In genomic region chr21:27929182-27929581, GRCh38 we compare ENCODE assay signal across 8 cellular contexts.
DNase-seq lines count a peak whose midpoint lies in the region; FAIRE-seq and TF ChIP-seq lines count a peak whose summit lies in the region.
"Not testable (repeated sequence)": the region's sequence is repeated elsewhere in the genome, so short reads cannot be mapped to it uniquely, and the experiment has no call there.

No MANE protein-coding gene starts in this region.

- not testable (repeated sequence) for H2BK12ac ChIP-seq in mesenchymal stem cell (ENCODE audit: low read length in 2 of 2)

- DNase-seq in AG20443 (ENCODE audit: low spot score) (peak; percentile 35), H4 (ENCODE audit: low spot score) (peak; percentile 13), NCI-H446 treated with DMSO at 0.1 percent for 48 hours (lab: John Stamatoyannopoulos, UW) (peak; percentile 32), adipocyte (ENCODE audit: low read depth) (peak; percentile 77), endothelial cell of umbilical vein (ENCODE audit: low read depth, low spot score) (peak; percentile 17), foreskin fibroblast (peak; percentile 75 to 85), stromal cell of bone marrow (ENCODE audit: low read depth) (peak; percentile 22)
- DNase-seq in mesenchymal stem cell, result not testable (repeated sequence)

- not testable (repeated sequence) for H3K23ac ChIP-seq in mesenchymal stem cell (ENCODE audit: low read length in 2 of 2)

- H3K9me3 ChIP-seq in adipocyte (ENCODE audit: control insufficient read depth, low read length); endothelial cell of umbilical vein (replicated peaks; ENCODE audit: control insufficient read depth, insufficient read depth, low read length); mesenchymal stem cell (ENCODE audit: control insufficient read depth, low read length): not testable (repeated sequence)

- not testable (repeated sequence) for H3K79me1 ChIP-seq in mesenchymal stem cell (replicated peaks; ENCODE audit: low read length, poor library complexity, severe bottlenecking)

- WGBS in mesenchymal stem cell, result 69% methylated on average over 2 of the region's 4 CpGs

- peak overlapping the region; percentile 11 for H3K27ac ChIP-seq in endothelial cell of umbilical vein (ENCODE audit: insufficient read depth, low read depth, low read length)
- not testable (repeated sequence) for H3K27ac ChIP-seq in mesenchymal stem cell (ENCODE audit: low read length, poor library complexity, severe bottlenecking)

- H3K36me3 ChIP-seq in adipocyte (ENCODE audit: control insufficient read depth, insufficient read depth, low read length, severe bottlenecking); endothelial cell of umbilical vein (ENCODE audit: control insufficient read depth in 2 of 2, extremely low read depth in 1 of 2, insufficient read depth in 2 of 2, low read length in 2 of 2); mesenchymal stem cell (ENCODE audit: control insufficient read depth in 1 of 2, insufficient read depth in 2 of 2, low read depth in 1 of 2, low read length in 2 of 2): not testable (repeated sequence)

- H4K20me1 ChIP-seq in endothelial cell of umbilical vein (replicated peaks; ENCODE audit: control insufficient read depth, extremely low read depth, insufficient read depth, low read length), result not testable (repeated sequence)

- not testable (repeated sequence) for H3K9ac ChIP-seq in adipocyte (ENCODE audit: low read length); endothelial cell of umbilical vein (replicated peaks; ENCODE audit: extremely low read depth, insufficient read depth, low read length)
- peak overlapping the region; percentile 18 for H3K9ac ChIP-seq in mesenchymal stem cell (ENCODE audit: low read length)

- BruUV-seq in endothelial cell of umbilical vein (replicated peaks; lab: Mats Ljungman, UMichigan), result TSS peak; percentile 47

- H2AK5ac ChIP-seq in mesenchymal stem cell (ENCODE audit: low read length, severe bottlenecking), result not testable (repeated sequence)

- not testable (repeated sequence) for H3K14ac ChIP-seq in mesenchymal stem cell (ENCODE audit: low read length in 2 of 2)

- not testable (repeated sequence) for TF ChIP-seq POLR2A in endothelial cell of umbilical vein (IDR thresholded peaks at IDR 0.05; ENCODE audit: low read depth, low read length)

- not testable (repeated sequence) for FAIRE-seq in endothelial cell of umbilical vein (lab: Jason Lieb, UNC)

- H3K9me1 ChIP-seq in endothelial cell of umbilical vein (replicated peaks; ENCODE audit: control insufficient read depth, extremely low read depth, insufficient read depth, low read length), result not testable (repeated sequence)

- POLR2A ChIA-PET in endothelial cell of umbilical vein (lab: Charles Lee), result not testable (repeated sequence)

- not testable (repeated sequence) for H3K18ac ChIP-seq in mesenchymal stem cell (ENCODE audit: low read depth in 1 of 2, low read length in 2 of 2)

- H2AFZ ChIP-seq in endothelial cell of umbilical vein (ENCODE audit: low read depth, low read length); mesenchymal stem cell (ENCODE audit: low read depth, low read length): not testable (repeated sequence)

- dilution Hi-C loops in endothelial cell of umbilical vein (cut with MboI; ENCODE audit: extremely low pct_ligation_motif_present, low sequenced_read_pairs), result not testable (repeated sequence)

- not testable (repeated sequence) for H2BK15ac ChIP-seq in mesenchymal stem cell (ENCODE audit: low read depth, poor library complexity, severe bottlenecking)

- H4K8ac ChIP-seq in mesenchymal stem cell (ENCODE audit: low read length), result not testable (repeated sequence)

- H3K79me2 ChIP-seq in endothelial cell of umbilical vein (ENCODE audit: control insufficient read depth, insufficient read depth, low read length), result not testable (repeated sequence)

- not testable (repeated sequence) for H3K27me3 ChIP-seq in adipocyte (replicated peaks; ENCODE audit: control insufficient read depth, insufficient read depth, low read length); endothelial cell of umbilical vein (ENCODE audit: control insufficient read depth in 2 of 2, insufficient read depth in 2 of 2, low read length in 2 of 2); mesenchymal stem cell (ENCODE audit: control insufficient read depth in 1 of 2, insufficient read depth in 1 of 2, low read length in 2 of 2)

- intact Hi-C loops in endothelial cell of umbilical vein (cut with micrococcal nuclease), result loop anchor here (5.0 kb wide), 1 partner anchor 1082 kb away; the partner anchor contains the start of gene ADAMTS1

- not testable (repeated sequence) for H2BK5ac ChIP-seq in mesenchymal stem cell (ENCODE audit: low read depth, low read length, poor library complexity, severe bottlenecking)

- H3K4me2 ChIP-seq in endothelial cell of umbilical vein (ENCODE audit: insufficient read depth, low read length), result peak overlapping the region; percentile 57
- H3K4me2 ChIP-seq in mesenchymal stem cell (ENCODE audit: low read length, poor library complexity, severe bottlenecking), result not testable (repeated sequence)

- not testable (repeated sequence) for H3K4me3 ChIP-seq in adipocyte (ENCODE audit: low read length); endothelial cell of umbilical vein (replicated peaks in 1 of 3; ENCODE audit: insufficient read depth in 1 of 3, low read depth in 1 of 3, low read length in 3 of 3); foreskin fibroblast (ENCODE audit: low read depth in 1 of 2, low read length in 2 of 2)
- H3K4me3 ChIP-seq in mesenchymal stem cell (ENCODE audit: insufficient read depth in 1 of 2, low read depth in 1 of 2, low read length in 2 of 2), result peak overlapping the region in 1 of 2 experiments; percentile 55

- not testable (repeated sequence) for H4K91ac ChIP-seq in mesenchymal stem cell (ENCODE audit: low read length)

- not testable (repeated sequence) for H3K4me1 ChIP-seq in adipocyte (ENCODE audit: control insufficient read depth, insufficient read depth, low read length); endothelial cell of umbilical vein (ENCODE audit: control insufficient read depth, extremely low read depth, insufficient read depth, low read length); mesenchymal stem cell (ENCODE audit: control insufficient read depth, insufficient read depth, low read depth, low read length)

- not testable (repeated sequence) for TF ChIP-seq CTCF in endothelial cell of umbilical vein (IDR thresholded peaks at IDR 0.05; ENCODE audit: extremely low read depth in 1 of 2, insufficient read depth in 1 of 2, low read depth in 1 of 2, low read length in 2 of 2); foreskin fibroblast (IDR thresholded peaks at IDR 0.05; ENCODE audit: low read depth, low read length)

- not testable (repeated sequence) for H3K4ac ChIP-seq in mesenchymal stem cell (ENCODE audit: low read depth in 1 of 2, low read length in 2 of 2)

- not testable (repeated sequence) for H2BK120ac ChIP-seq in mesenchymal stem cell (ENCODE audit: low read depth, low read length)

- CTCF ChIA-PET in endothelial cell of umbilical vein (lab: Charles Lee), result not testable (repeated sequence)
